ENCODE assay signal across 19 cellular contexts in genomic region chr5:57575839-57576238, GRCh38.
"Had no signal": no experiment of that assay in that cellular context is flagged by ENCODE, and none has a peak within 500 bp of the region (broad histone marks: within the 10 kb centered on the region; RNA-seq: fewer than 3 reads in every experiment).

No MANE protein-coding gene starts in this region.

- H3K9me3 ChIP-seq: gastroesophageal sphincter, tibial nerve had no signal

- H3K27me3 Mint-ChIP-seq: brain had no signal

- FAIRE-seq: urothelium cell line had no signal

- H3K27ac ChIP-seq: epithelial cell of prostate, gastroesophageal sphincter, VCaP had no signal

- H3K27me3 ChIP-seq: gastroesophageal sphincter, tibial nerve had no signal

- H3K4me1 ChIP-seq: gastroesophageal sphincter had no signal

- H3K4me1 Mint-ChIP-seq: activated naive CD4-positive, alpha-beta T cell treated with anti-CD3 and anti-CD28 coated beads, Interleukin-2, amount 50 U/mL, for 24 hours; brain had no signal

- ATAC-seq: gastroesophageal sphincter, left cardiac atrium had no signal

- H3K4me3 Mint-ChIP-seq: activated naive CD4-positive, alpha-beta T cell treated with anti-CD3 and anti-CD28 coated beads, Interleukin-2, amount 50 U/mL, for 24 hours; brain; nephron; stimulated activated naive CD8-positive, alpha-beta T cell treated with anti-CD3 and anti-CD28 coated beads, Interleukin-15, Interleukin-2, amounts not matched to agents 100 ng/mL and 50 ng/mL, for 24 hours had no signal

- H3K27ac Mint-ChIP-seq: activated naive CD4-positive, alpha-beta T cell treated with anti-CD3 and anti-CD28 coated beads, Interleukin-2, amount 50 U/mL, for 24 hours; brain; progenitor cell of endocrine pancreas; stimulated activated naive CD8-positive, alpha-beta T cell treated with anti-CD3 and anti-CD28 coated beads, Interleukin-15, Interleukin-2, amounts not matched to agents 100 ng/mL and 50 ng/mL, for 24 hours had no signal

- DNase-seq: activated CD4-positive, CD25-positive, alpha-beta regulatory T cell treated with anti-CD3 and anti-CD28 coated beads, Interleukin-2, amount 50 U/mL, for 72 hours; activated gamma-delta T cell treated with Interleukin-2 at 50 U/mL for 16 hours; activated T-cell treated with anti-CD3 and anti-CD28 coated beads, Interleukin-2, amount 50 U/mL, for 1 hour; anterior cingulate cortex; hypothalamus; islet precursor cell; left cardiac atrium; stimulated activated CD4-positive, alpha-beta T cell treated with anti-CD3 and anti-CD28 coated beads, Interleukin-1b, Interleukin-23, amount 100 ng/mL, for 48 hours; substantia nigra had no signal

- H3K36me3 ChIP-seq: gastroesophageal sphincter, tibial nerve had no signal

- H3K4me3 ChIP-seq: gastroesophageal sphincter, tibial nerve had no signal

- H3K36me3 Mint-ChIP-seq: activated naive CD4-positive, alpha-beta T cell treated with anti-CD3 and anti-CD28 coated beads, Interleukin-2, amount 50 U/mL, for 24 hours; brain had no signal
